In genomic region chr6:57316581-57317059, GRCh38 we compare ENCODE assay signal across 8 cellular contexts. TPM values are rescaled to one million over a fixed set of nuclear protein-coding genes. Genes with fewer than 3 reads are reported as not detected.
A peak's percentile ranks its signal among the peaks of the same experiment; 100 is the strongest.
DNase-seq lines count a peak whose midpoint lies in the region; ATAC-seq and TF ChIP-seq lines count a peak whose summit lies in the region.

No MANE protein-coding gene starts in this region.

- peaks cover 10% of the 10 kb centered on the region for H3F3A ChIP-seq in smooth muscle cell (ENCODE audit: low read depth)

- peak overlapping the region; percentile 70 for H2AFZ ChIP-seq in smooth muscle cell (ENCODE audit: low read depth)

- no peaks in the 10 kb centered on the region for H3K9me3 ChIP-seq in breast epithelium
- no peaks in the 10 kb centered on the region for H3K9me3 ChIP-seq in smooth muscle cell (replicated peaks; ENCODE audit: low read depth)

- no peaks in the 10 kb centered on the region for H4K20me1 ChIP-seq in smooth muscle cell (ENCODE audit: low read depth)

- H3K27ac ChIP-seq in breast epithelium = no peak overlapping the region
- H3K27ac ChIP-seq in smooth muscle cell (ENCODE audit: low read depth) = peak overlapping the region; percentile 12

- H3K4me3 ChIP-seq in breast epithelium (peak overlapping the region; percentile 59 to 74 (median 62)), smooth muscle cell (peak overlapping the region; percentile 90)

- DNase-seq in A172 (ENCODE audit: low spot score) (peak; percentile 84), NCI-H2081 (lab: John Stamatoyannopoulos, UW) (peak; percentile 86 to 90), UCSD-AML1 (lab: John Stamatoyannopoulos, UW; ENCODE audit: unreplicated experiment) (peak; percentile 82), breast epithelium (ENCODE audit: low spot score in 2 of 2) (peak; percentile 62 to 69), iPS-NIHi11 (ENCODE audit: low spot score) (peak; percentile 83), smooth muscle cell (lab: John Stamatoyannopoulos, UW; ENCODE audit: unreplicated experiment) (peak; percentile 25)

- peak; percentile 63 to 84 (median 76) for TF ChIP-seq CTCF in breast epithelium (IDR thresholded peaks at IDR 0.05)
- peak; percentile 94 for TF ChIP-seq CTCF in smooth muscle cell (IDR thresholded peaks at IDR 0.05; ENCODE audit: borderline replicate concordance, insufficient read depth, poor library complexity, severe bottlenecking)

- H3K9ac ChIP-seq in smooth muscle cell (ENCODE audit: low read depth) = peak overlapping the region; percentile 74

- H3K4me1 ChIP-seq in breast epithelium (no peaks in the 10 kb centered on the region), smooth muscle cell (ENCODE audit: low read depth) (peaks cover 16% of the 10 kb centered on the region)

- no peaks in the 10 kb centered on the region for H3K27me3 ChIP-seq in breast epithelium
- no peaks in the 10 kb centered on the region for H3K27me3 ChIP-seq in smooth muscle cell (ENCODE audit: low read depth)

- H3K79me2 ChIP-seq in smooth muscle cell (ENCODE audit: low read depth) = peaks cover 14% of the 10 kb centered on the region

- no peak for TF ChIP-seq POLR2A in breast epithelium (IDR thresholded peaks at IDR 0.05)

- ATAC-seq in GM18511 (IDR thresholded peaks at IDR 0.05; ENCODE audit: unreplicated experiment) (peak; percentile 88), HG03039 (IDR thresholded peaks at IDR 0.05; ENCODE audit: unreplicated experiment) (peak; percentile 84)

- H3K4me2 ChIP-seq in smooth muscle cell = peak overlapping the region; percentile 85

- intact Hi-C loops in breast epithelium (cut with DNase I; ENCODE audit: low total_unique reads) = loop anchor here (5.0 to 10.0 kb wide), 2 partner anchors 414 to 1832 kb away; no protein-coding TSS in a partner anchor

- WGBS in smooth muscle cell (ENCODE audit: low lambda C conversion rate) = under 1% methylated on average over 26 of the region's 26 CpGs

- H3K36me3 ChIP-seq in breast epithelium (peaks cover 4% of the 10 kb centered on the region), smooth muscle cell (ENCODE audit: low read depth) (no peaks in the 10 kb centered on the region)

RNA-seq across cellular contexts. Expression of gene PRIM2, which starts 0.8 kb away (rescaled TPM):
- total RNA-seq in A172 (2014; rRNA removed; shearing (Covaris generic)) = 52.2 and 62.8 TPM in 2 replicates
- total RNA-seq in breast epithelium = 10 to 100 TPM in 2 of 3 donors, 1 to 10 TPM in 1; 9.3 to 20.1 (median 13.8) TPM
- total RNA-seq in smooth muscle cell = 13.7 and 18.1 TPM in 2 replicates
- 6.3 and 7.0 TPM in 2 replicates for polyA plus RNA-seq in smooth muscle cell

Comparison
In these comparisons a context has a peak if more than half of its experiments do, and no peak if none do; other contexts are left out.
1. DNase-seq: peak in every context shown above with its lines; median percentile 88 in NCI-H2081; 84 in A172; 83 in iPS-NIHi11; 82 in UCSD-AML1; 66 in breast epithelium; 25 in smooth muscle cell.